16 cellular contexts compared by ENCODE assay signal in genomic region chr22:20464912-20465758, GRCh38. TPM values are rescaled to one million over a fixed set of nuclear protein-coding genes. Genes with fewer than 3 reads are reported as not detected.
DNase-seq lines count a peak whose midpoint lies in the region; ATAC-seq and TF ChIP-seq lines count a peak whose summit lies in the region.
"Had no signal": no experiment of that assay in that cellular context is flagged by ENCODE, and none has a peak within 500 bp of the region (broad histone marks: within the 10 kb centered on the region; RNA-seq: fewer than 3 reads in every experiment).

No MANE protein-coding gene starts in this region.

- H3K27ac Mint-ChIP-seq in activated naive CD4-positive, alpha-beta T cell treated with anti-CD3 and anti-CD28 coated beads, Interleukin-2, amount 10 ng/mL, durations not matched to agents 7 days and 5 days: peak overlapping the region; percentile 100
- H3K27ac Mint-ChIP-seq in T-cell: peak overlapping the region; percentile 99 to 100
- H3K27ac Mint-ChIP-seq in chondrocyte (ENCODE audit: unreplicated experiment): no peak overlapping the region
- H3K27ac Mint-ChIP-seq in stimulated activated effector memory CD8-positive, alpha-beta T cell treated with anti-CD3 and anti-CD28 coated beads, Interleukin-12 subunit alpha, Interleukin-12 subunit beta, amount 100 ng/mL, for 72 hours: peak overlapping the region; percentile 92

- TF ChIP-seq CTCF in chondrocyte (IDR thresholded peaks at IDR 0.05): no peak

- peak overlapping the region; percentile 42 for H3K4me3 Mint-ChIP-seq in activated naive CD4-positive, alpha-beta T cell treated with anti-CD3 and anti-CD28 coated beads, Interleukin-2, amount 10 ng/mL, durations not matched to agents 7 days and 5 days
- H3K4me3 Mint-ChIP-seq in T-cell (peak overlapping the region; percentile 51 to 68 (median 58)), chondrocyte (ENCODE audit: unreplicated experiment) (no peak overlapping the region)
- peak overlapping the region; percentile 53 for H3K4me3 Mint-ChIP-seq in stimulated activated effector memory CD8-positive, alpha-beta T cell treated with anti-CD3 and anti-CD28 coated beads, Interleukin-12 subunit alpha, Interleukin-12 subunit beta, amount 100 ng/mL, for 72 hours

- peaks cover 71% of the 10 kb centered on the region for H3K4me1 Mint-ChIP-seq in activated naive CD4-positive, alpha-beta T cell treated with anti-CD3 and anti-CD28 coated beads, Interleukin-2, amount 10 ng/mL, durations not matched to agents 7 days and 5 days
- H3K4me1 Mint-ChIP-seq in T-cell (peaks cover 62 to 73% (median 68%) of the 10 kb centered on the region in 3 donors), chondrocyte (ENCODE audit: low read depth) (no peaks in the 10 kb centered on the region)
- H3K4me1 Mint-ChIP-seq in stimulated activated effector memory CD8-positive, alpha-beta T cell treated with anti-CD3 and anti-CD28 coated beads, Interleukin-12 subunit alpha, Interleukin-12 subunit beta, amount 100 ng/mL, for 72 hours: peaks cover 43% of the 10 kb centered on the region

- DNase-seq in activated naive CD4-positive, alpha-beta T cell treated with anti-CD3 and anti-CD28 coated beads, Interleukin-2, amount 10 ng/mL, durations not matched to agents 7 days and 5 days: no peak
- DNase-seq in activated naive CD4-positive, alpha-beta T cell treated with anti-CD3 and anti-CD28 coated beads, Interleukin-2, amount 50 U/mL, for 16 hours: no peak
- DNase-seq in T-cell (no peak), chondrocyte (ENCODE audit: low spot score) (peak; percentile 52), NCI-H2029 (lab: John Stamatoyannopoulos, UW) (no peak), DMS53 treated with DMSO at 0.1 percent for 48 hours (lab: John Stamatoyannopoulos, UW; ENCODE audit: unreplicated experiment) (no peak)
- DNase-seq in stimulated activated effector memory CD8-positive, alpha-beta T cell treated with anti-CD3 and anti-CD28 coated beads, Interleukin-12 subunit alpha, Interleukin-12 subunit beta, amount 100 ng/mL, for 72 hours (ENCODE audit: low spot score in 2 of 2): no peak
- DNase-seq: amygdala, COR-L47, KBM-7, left ventricle myocardium inferior, MV-4-11, NCI-H187 treated with DMSO at 0.1 percent for 48 hours, PC-9 had no signal

- peaks cover 44% of the 10 kb centered on the region for H3K36me3 Mint-ChIP-seq in activated naive CD4-positive, alpha-beta T cell treated with anti-CD3 and anti-CD28 coated beads, Interleukin-2, amount 10 ng/mL, durations not matched to agents 7 days and 5 days
- peaks cover 15% of the 10 kb centered on the region for H3K36me3 Mint-ChIP-seq in T-cell
- peaks cover 17% of the 10 kb centered on the region for H3K36me3 Mint-ChIP-seq in chondrocyte (ENCODE audit: low read depth)
- peaks cover 5% of the 10 kb centered on the region for H3K36me3 Mint-ChIP-seq in stimulated activated effector memory CD8-positive, alpha-beta T cell treated with anti-CD3 and anti-CD28 coated beads, Interleukin-12 subunit alpha, Interleukin-12 subunit beta, amount 100 ng/mL, for 72 hours

- no peaks in the 10 kb centered on the region for H3K9me3 Mint-ChIP-seq in activated naive CD4-positive, alpha-beta T cell treated with anti-CD3 and anti-CD28 coated beads, Interleukin-2, amount 10 ng/mL, durations not matched to agents 7 days and 5 days
- H3K9me3 Mint-ChIP-seq in T-cell (no peaks in the 10 kb centered on the region), chondrocyte (ENCODE audit: low read depth) (no peaks in the 10 kb centered on the region)
- H3K9me3 Mint-ChIP-seq in stimulated activated effector memory CD8-positive, alpha-beta T cell treated with anti-CD3 and anti-CD28 coated beads, Interleukin-12 subunit alpha, Interleukin-12 subunit beta, amount 100 ng/mL, for 72 hours: no peaks in the 10 kb centered on the region

- CTCF ChIA-PET in activated naive CD4-positive, alpha-beta T cell treated with anti-CD3 and anti-CD28 coated beads, Interleukin-2, amount 10 ng/mL, durations not matched to agents 7 days and 5 days (lab: Charles Lee): interaction anchor here (1.9 to 2.7 kb wide), 2 partner anchors 11 to 29 kb away, joined by 10 to 13 read pairs; no protein-coding TSS in a partner anchor
- CTCF ChIA-PET in T-cell (lab: Charles Lee): interaction anchor here (0.6 to 1.4 kb wide), 3 partner anchors 11 to 137 kb away, joined by 3 read pairs; no protein-coding TSS in a partner anchor

- POLR2A ChIA-PET in T-cell (lab: Charles Lee): no interaction called here

- no peaks in the 10 kb centered on the region for H3K27me3 Mint-ChIP-seq in activated naive CD4-positive, alpha-beta T cell treated with anti-CD3 and anti-CD28 coated beads, Interleukin-2, amount 10 ng/mL, durations not matched to agents 7 days and 5 days
- no peaks in the 10 kb centered on the region for H3K27me3 Mint-ChIP-seq in T-cell
- H3K27me3 Mint-ChIP-seq in chondrocyte (ENCODE audit: low read depth): no peaks in the 10 kb centered on the region

- ATAC-seq in T-cell (replicated peaks in 1 of 4): no peak
- no peak for ATAC-seq in stimulated activated effector memory CD8-positive, alpha-beta T cell treated with anti-CD3 and anti-CD28 coated beads, Interleukin-12 subunit alpha, Interleukin-12 subunit beta, amount 100 ng/mL, for 72 hours
- no peak for ATAC-seq in GM18502 (IDR thresholded peaks at IDR 0.05; ENCODE audit: poor library complexity, unreplicated experiment)
- ATAC-seq: right cardiac atrium had no signal

RNA-seq across cellular contexts. Expression of gene SCARF2, which starts 27.5 kb away (rescaled TPM):
- total RNA-seq in T-cell: 1 to 10 TPM; 1.6 to 3.1 (median 2.9) TPM
- 56.5 to 88.8 TPM (median 86.5 TPM) in 3 replicates for total RNA-seq in chondrocyte

RNA-seq across cellular contexts. Expression of gene KLHL22, which starts 30.5 kb away (rescaled TPM):
- total RNA-seq in T-cell (10 to 100 TPM; 42.0 to 57.8 (median 47.1) TPM), chondrocyte (37.3 to 49.3 TPM (median 37.7 TPM) in 3 replicates)

RNA-seq across cellular contexts. Expression of gene MED15, which starts 42.3 kb away (rescaled TPM):
- total RNA-seq in T-cell: 100 to 1,000 TPM; 214 to 317 (median 262) TPM
- 105 to 111 TPM (median 110 TPM) in 3 replicates for total RNA-seq in chondrocyte

Comparison
In these comparisons a context has a peak if more than half of its experiments do, and no peak if none do; other contexts are left out.
1. RNA of gene SCARF2, which starts 27.5 kb away (total RNA-seq): 56.5 to 88.8 TPM in chondrocyte; 1.6 to 3.1 TPM in T-cell; every median in the first group is over 10 times any median in the second.